ENCODE assay signal across 16 cellular contexts in genomic region chr2:128348505-128349065, GRCh38. TPM values are rescaled to one million over a fixed set of nuclear protein-coding genes. Genes with fewer than 3 reads are reported as not detected.
DNase-seq lines count a peak whose midpoint lies in the region; ATAC-seq and TF ChIP-seq lines count a peak whose summit lies in the region.
"Had no signal": no experiment of that assay in that cellular context is flagged by ENCODE, and none has a peak within 500 bp of the region (broad histone marks: within the 10 kb centered on the region; RNA-seq: fewer than 3 reads in every experiment).

No MANE protein-coding gene starts in this region.

- H3K4me3 Mint-ChIP-seq in endodermal cell (no peak overlapping the region), neural crest cell (no peak overlapping the region)
- H3K4me3 Mint-ChIP-seq: activated naive CD8-positive, alpha-beta T cell; central memory CD8-positive, alpha-beta T cell; stimulated activated naive CD8-positive, alpha-beta T cell treated with anti-CD3 and anti-CD28 coated beads, Interleukin-15, amount 100 ng/mL, for 72 hours; T-helper 17 cell had no signal

- ATAC-seq in GM18520 (IDR thresholded peaks at IDR 0.05; ENCODE audit: unreplicated experiment) (no peak), HG03045 (IDR thresholded peaks at IDR 0.05; ENCODE audit: unreplicated experiment) (no peak), HG02571 (IDR thresholded peaks at IDR 0.05; ENCODE audit: unreplicated experiment) (no peak)
- ATAC-seq: stimulated activated naive CD8-positive, alpha-beta T cell treated with anti-CD3 and anti-CD28 coated beads, Interleukin-15, amount 100 ng/mL, for 72 hours; T-helper 17 cell had no signal

- H3K9me3 ChIP-seq in SJSA1 (replicated peaks) (0 out of 2 replicates have a peak, but pooled peaks cover 3% of the 10 kb centered on the region), endodermal cell (ENCODE audit: control insufficient read depth, low read length) (peaks cover 38% of the 10 kb centered on the region), tibial artery (peaks cover 0 to 3% (median 0%) of the 10 kb centered on the region in 3 donors)

- H3K27ac ChIP-seq in SJSA1 (peak overlapping the region; percentile 41), endodermal cell (ENCODE audit: low read depth, low read length) (no peak overlapping the region), tibial artery (peak overlapping the region; percentile 67 to 75)
- H3K27ac ChIP-seq: C4-2B had no signal

- DNase-seq in SJSA1 (ENCODE audit: low read depth in 1 of 2, low spot score in 2 of 2), result no peak
- DNase-seq in endodermal cell, result peak; percentile 16
- no peak for DNase-seq in neural crest cell (ENCODE audit: low read depth, low spot score)
- no peak for DNase-seq in tibial artery
- DNase-seq: activated CD4-positive, alpha-beta T cell treated with anti-CD3 and anti-CD28 coated beads for 1 hour; NCI-H187; NCI-H526 treated with DMSO at 0.1 percent for 48 hours; stimulated activated naive CD8-positive, alpha-beta T cell treated with anti-CD3 and anti-CD28 coated beads, Interleukin-15, amount 100 ng/mL, for 72 hours; T-helper 17 cell had no signal

- no peaks in the 10 kb centered on the region for H3K27me3 ChIP-seq in SJSA1 (replicated peaks)
- no peaks in the 10 kb centered on the region for H3K27me3 ChIP-seq in endodermal cell (ENCODE audit: control insufficient read depth, insufficient read depth, low read length, poor library complexity, severe bottlenecking)
- no peaks in the 10 kb centered on the region for H3K27me3 ChIP-seq in tibial artery

- H3K4me3 ChIP-seq in SJSA1, result no peak overlapping the region
- H3K4me3 ChIP-seq in endodermal cell (ENCODE audit: low read length), result no peak overlapping the region
- H3K4me3 ChIP-seq in tibial artery, result no peak overlapping the region
- H3K4me3 ChIP-seq: smooth muscle cell had no signal

- H3K9ac ChIP-seq in endodermal cell (ENCODE audit: extremely low read depth, low read length, poor library complexity, severe bottlenecking), result no peak overlapping the region

- peaks cover 2% of the 10 kb centered on the region for H3K4me1 Mint-ChIP-seq in endodermal cell
- peaks cover 9% of the 10 kb centered on the region for H3K4me1 Mint-ChIP-seq in neural crest cell
- H3K4me1 Mint-ChIP-seq: central memory CD8-positive, alpha-beta T cell; stimulated activated naive CD8-positive, alpha-beta T cell treated with anti-CD3 and anti-CD28 coated beads, Interleukin-15, amount 100 ng/mL, for 72 hours; T-helper 17 cell had no signal

- peaks cover 37% of the 10 kb centered on the region for H3K9me3 Mint-ChIP-seq in endodermal cell
- H3K9me3 Mint-ChIP-seq in neural crest cell, result peaks cover 18% of the 10 kb centered on the region
- H3K9me3 Mint-ChIP-seq: central memory CD8-positive, alpha-beta T cell had no signal

- peaks cover 5% of the 10 kb centered on the region for H3K36me3 Mint-ChIP-seq in endodermal cell (ENCODE audit: low read depth)
- H3K36me3 Mint-ChIP-seq in neural crest cell (ENCODE audit: low read depth), result peaks cover 11% of the 10 kb centered on the region

- H3K36me3 ChIP-seq in SJSA1, result no peaks in the 10 kb centered on the region
- H3K36me3 ChIP-seq in endodermal cell (ENCODE audit: control insufficient read depth, insufficient read depth, low read length), result peaks cover 3% of the 10 kb centered on the region
- no peaks in the 10 kb centered on the region for H3K36me3 ChIP-seq in tibial artery

- intact Hi-C loops in tibial artery (cut with DNase I; ENCODE audit: low total_unique reads), result no loop called here

- no peak for TF ChIP-seq CTCF in endodermal cell (conservative IDR thresholded peaks at IDR 0.05)
- no peak for TF ChIP-seq CTCF in neural crest cell (conservative IDR thresholded peaks at IDR 0.05)
- TF ChIP-seq CTCF in tibial artery (IDR thresholded peaks at IDR 0.05), result no peak

- H3K27ac Mint-ChIP-seq in endodermal cell, result no peak overlapping the region
- H3K27ac Mint-ChIP-seq in neural crest cell (ENCODE audit: unreplicated experiment), result peak overlapping the region; percentile 75
- H3K27ac Mint-ChIP-seq: activated naive CD8-positive, alpha-beta T cell; stimulated activated naive CD8-positive, alpha-beta T cell treated with anti-CD3 and anti-CD28 coated beads, Interleukin-15, amount 100 ng/mL, for 72 hours; T-helper 17 cell had no signal

- WGBS in endodermal cell (ENCODE audit: insufficient coverage in 1 of 2, insufficient read length in 1 of 2), 2 experiments, result 91 to 100% methylated on average over 5 to 6 of the region's 6 CpGs

- peaks cover 31% of the 10 kb centered on the region for H3K4me1 ChIP-seq in SJSA1 (replicated peaks)
- H3K4me1 ChIP-seq in endodermal cell (ENCODE audit: control insufficient read depth, insufficient read depth, low read length), result no peaks in the 10 kb centered on the region
- H3K4me1 ChIP-seq in tibial artery, result peaks cover 0 to 25% (median 18%) of the 10 kb centered on the region in 4 donors

- H3K27me3 Mint-ChIP-seq in endodermal cell (ENCODE audit: insufficient read depth) (no peaks in the 10 kb centered on the region), neural crest cell (ENCODE audit: low read depth) (no peaks in the 10 kb centered on the region)
- H3K27me3 Mint-ChIP-seq: activated naive CD8-positive, alpha-beta T cell; stimulated activated naive CD8-positive, alpha-beta T cell treated with anti-CD3 and anti-CD28 coated beads, Interleukin-15, amount 100 ng/mL, for 72 hours had no signal

RNA-seq across cellular contexts. Expression of gene HS6ST1, which starts 29.9 kb away (rescaled TPM):
- total RNA-seq in SJSA1 (2014; rRNA removed; shearing (Covaris generic)), result 120 and 160 TPM in 2 replicates
- total RNA-seq in endodermal cell (100 to 1,000 TPM in 1 of 2 donors, 10 to 100 TPM in 1; 93.0 to 106 TPM), neural crest cell (39.8 and 40.3 TPM in 2 replicates)
- polyA plus RNA-seq in endodermal cell (2013, experiment 1 of 2), result 81.5 TPM
- 79.0 TPM for polyA plus RNA-seq in endodermal cell (2013, experiment 2 of 2)
